In genomic region chrX:109472939-109473713, GRCh38 we compare ENCODE assay signal across 9 cellular contexts. TPM values are rescaled to one million over a fixed set of nuclear protein-coding genes. Genes with fewer than 3 reads are reported as not detected.
DNase-seq lines count a peak whose midpoint lies in the region; ATAC-seq and TF ChIP-seq lines count a peak whose summit lies in the region.
"Had no signal": no experiment of that assay in that cellular context is flagged by ENCODE, and none has a peak within 500 bp of the region (broad histone marks: within the 10 kb centered on the region; RNA-seq: fewer than 3 reads in every experiment).

No MANE protein-coding gene starts in this region.

- H3K9me2 ChIP-seq in GM23248 (ENCODE audit: insufficient read depth), result no peaks in the 10 kb centered on the region

- peaks cover 12% of the 10 kb centered on the region for H3K4me1 ChIP-seq in GM23248 (ENCODE audit: insufficient read depth)

- TF ChIP-seq POLR2A in lower leg skin (IDR thresholded peaks at IDR 0.05), result no peak

- H2AFZ ChIP-seq in GM23248, result peak overlapping the region; percentile 70

- intact Hi-C loops in lower leg skin (cut with DNase I; ENCODE audit: low total_unique reads), result no loop called here

- TF ChIP-seq CTCF in fibroblast of pulmonary artery (IDR thresholded peaks at IDR 0.05; ENCODE audit: low read length, missing control alignments) (peak; percentile 37), lower leg skin (IDR thresholded peaks at IDR 0.05) (no peak)

- H3K9me3 ChIP-seq in GM23248 (ENCODE audit: low read depth), result no peaks in the 10 kb centered on the region

- H3K4me3 ChIP-seq in GM23248, result peak overlapping the region; percentile 41; the same call in 1 of the 2 replicates
- H3K4me3 ChIP-seq in fibroblast of pulmonary artery (replicated peaks; ENCODE audit: low read depth, low read length), result peak overlapping the region; percentile 17
- no peak overlapping the region for H3K4me3 ChIP-seq in lower leg skin (ENCODE audit: low read depth, poor library complexity, severe bottlenecking)

- no peaks in the 10 kb centered on the region for H3K36me3 ChIP-seq in GM23248 (ENCODE audit: low read depth)

- peak; percentile 5 for DNase-seq in AG08395 (ENCODE audit: low spot score)
- DNase-seq in GM23248, result peak; percentile 66
- DNase-seq in fibroblast of pulmonary artery (ENCODE audit: low read depth), result peak; percentile 81
- DNase-seq in stimulated activated naive CD8-positive, alpha-beta T cell treated with anti-CD3 and anti-CD28 coated beads, Interleukin-15, Interleukin-2, amounts not matched to agents 100 U/mL and 50 U/mL, for 24 hours, result peak; percentile 32
- no peak for DNase-seq in lower leg skin (ENCODE audit: low spot score in 2 of 2)

- 45 to 46% methylated on average over 7 of the region's 7 CpGs for WGBS in GM23248 (ENCODE audit: low coverage in 1 of 2, low lambda C conversion rate in 2 of 2, missing lambda C conversion rate in 2 of 2), 2 experiments
- 42 to 60% methylated on average over 7 of the region's 7 CpGs for WGBS in lower leg skin, 2 donors

- in situ Hi-C loops in GM23248 (cut with MboI), result no loop called here

- peaks cover 6% of the 10 kb centered on the region; the same call in 1 of the 2 replicates for H3F3A ChIP-seq in GM23248 (ENCODE audit: insufficient read depth)

- H3K4me2 ChIP-seq in GM23248 (ENCODE audit: unreplicated experiment), result peak overlapping the region; percentile 42

- peak overlapping the region; percentile 53 for H3K27ac ChIP-seq in GM23248

- no peaks in the 10 kb centered on the region for H3K79me2 ChIP-seq in GM23248 (ENCODE audit: insufficient read depth)

- ATAC-seq in SK-N-SH treated with all-trans-retinoic acid at 6 μM for 48 hours, result peak; percentile 56; the same call in 2 of the 3 replicates
- peak; percentile 90 for ATAC-seq in stimulated activated naive CD8-positive, alpha-beta T cell treated with anti-CD3 and anti-CD28 coated beads, Interleukin-15, Interleukin-2, amounts not matched to agents 100 U/mL and 50 U/mL, for 24 hours
- no peak for ATAC-seq in GM21367 (IDR thresholded peaks at IDR 0.05; ENCODE audit: unreplicated experiment)
- no peak for ATAC-seq in GM18517 (IDR thresholded peaks at IDR 0.05; ENCODE audit: unreplicated experiment)

- H4K20me1 ChIP-seq in GM23248 (ENCODE audit: insufficient read depth), result no peaks in the 10 kb centered on the region

- H3K9ac ChIP-seq in GM23248, result peak overlapping the region; percentile 46

- H3K27me3 ChIP-seq in GM23248 (replicated peaks; ENCODE audit: insufficient read depth), result no peaks in the 10 kb centered on the region

TF ChIP-seq in SK-N-SH treated with all-trans-retinoic acid at 6 μM for 48 hours, 23 proteins besides CTCF, POLR2A, EP300 and RAD21:
- no peak for TF ChIP-seq GLIS3 (CRISPR knock-in tag; IDR thresholded peaks at IDR 0.05)
- TF ChIP-seq ZFP30 (CRISPR knock-in tag; IDR thresholded peaks at IDR 0.05), result no peak
- TF ChIP-seq ISL1 (CRISPR knock-in tag; IDR thresholded peaks at IDR 0.05), result no peak
- no peak for TF ChIP-seq ESRRG (CRISPR knock-in tag; IDR thresholded peaks at IDR 0.05)
- no peak for TF ChIP-seq ARNTL (CRISPR knock-in tag; IDR thresholded peaks at IDR 0.05; ENCODE audit: borderline replicate concordance, low read depth)
- TF ChIP-seq PATZ1 (CRISPR knock-in tag; IDR thresholded peaks at IDR 0.05; ENCODE audit: borderline replicate concordance), result no peak
- TF ChIP-seq ZNF8 (CRISPR knock-in tag; IDR thresholded peaks at IDR 0.05), result no peak
- no peak for TF ChIP-seq CREB5 (CRISPR knock-in tag; IDR thresholded peaks at IDR 0.05; ENCODE audit: low read depth)
- no peak for TF ChIP-seq TCF4 (CRISPR knock-in tag; IDR thresholded peaks at IDR 0.05; ENCODE audit: borderline replicate concordance)
- TF ChIP-seq CSDC2 (CRISPR knock-in tag; IDR thresholded peaks at IDR 0.05), result no peak
- no peak for TF ChIP-seq TOX (CRISPR knock-in tag; IDR thresholded peaks at IDR 0.05; ENCODE audit: borderline replicate concordance)
- no peak for TF ChIP-seq OSR1 (CRISPR knock-in tag; IDR thresholded peaks at IDR 0.05)
- TF ChIP-seq ZC3H10 (CRISPR knock-in tag; IDR thresholded peaks at IDR 0.05), result no peak
- no peak for TF ChIP-seq ZNF565 (CRISPR knock-in tag; conservative IDR thresholded peaks at IDR 0.05; ENCODE audit: low read depth)
- TF ChIP-seq TSHZ2 (CRISPR knock-in tag; IDR thresholded peaks at IDR 0.05), result no peak
- TF ChIP-seq POU6F1 (CRISPR knock-in tag; IDR thresholded peaks at IDR 0.05; ENCODE audit: borderline replicate concordance, low read depth), result no peak
- no peak for TF ChIP-seq ZNF70 (CRISPR knock-in tag; IDR thresholded peaks at IDR 0.05)
- no peak for TF ChIP-seq SNAI2 (CRISPR knock-in tag; IDR thresholded peaks at IDR 0.05)

RNA-seq across cellular contexts. Expression of gene GUCY2F, which starts 8.8 kb away (rescaled TPM):
- not detected in 2 replicates for total RNA-seq in GM23248 (2014; rRNA removed; shearing (Covaris generic))
- not detected in 2 replicates for polyA plus RNA-seq in GM23248 (2016; fragmentation: Nextera tagmentation; extraction: Ambion mirVana)
- not detected for total RNA-seq in lower leg skin
- polyA plus RNA-seq: aorta had no signal

Comparison
In these comparisons a context has a peak if more than half of its experiments do, and no peak if none do; other contexts are left out.
1. DNase-seq: peak in AG08395 (single experiment), GM23248 (single experiment), fibroblast of pulmonary artery (single experiment) and stimulated activated naive CD8-positive, alpha-beta T cell treated with anti-CD3 and anti-CD28 coated beads, Interleukin-15, Interleukin-2, amounts not matched to agents 100 U/mL and 50 U/mL, for 24 hours (single experiment); none in lower leg skin (0 of 2).
2. ATAC-seq: peak in SK-N-SH treated with all-trans-retinoic acid at 6 μM for 48 hours (single experiment) and stimulated activated naive CD8-positive, alpha-beta T cell treated with anti-CD3 and anti-CD28 coated beads, Interleukin-15, Interleukin-2, amounts not matched to agents 100 U/mL and 50 U/mL, for 24 hours (single experiment); none in GM21367 (single experiment) and GM18517 (single experiment).